Comparison of ENCODE assay signal across 37 cellular contexts in the genomic region with DNA sequence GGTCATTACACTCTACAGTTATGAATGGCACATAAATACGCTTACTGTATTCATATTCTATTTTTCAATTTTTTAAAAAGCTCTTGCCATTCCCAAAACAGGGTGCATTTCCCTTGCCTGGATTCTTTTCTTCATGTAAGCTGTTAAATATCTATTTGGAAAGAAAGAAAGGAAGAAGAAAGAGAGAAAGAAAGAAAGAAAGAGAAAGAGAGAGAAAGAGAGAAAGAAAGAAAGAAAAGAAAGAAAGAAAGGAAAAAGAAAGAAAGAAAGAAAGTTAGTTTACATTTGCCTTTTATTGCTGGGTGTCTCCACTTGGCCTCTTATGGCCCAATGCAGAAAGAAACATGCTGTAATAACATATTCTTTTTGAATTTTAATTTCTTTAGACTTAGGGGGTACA.
DNase-seq lines count a peak whose midpoint lies in the region; ATAC-seq, FAIRE-seq and TF ChIP-seq lines count a peak whose summit lies in the region.
"Had no signal": no experiment of that assay in that cellular context is flagged by ENCODE, and none has a peak within 500 bp of the region (broad histone marks: within the 10 kb centered on the region; RNA-seq: fewer than 3 reads in every experiment).

No MANE protein-coding gene starts in this region.

- H3K9me1 ChIP-seq in IMR-90 (ENCODE audit: insufficient read depth, low read length) (peaks cover 8% of the 10 kb centered on the region), K562 (ENCODE audit: control insufficient read depth, insufficient read depth, low read length) (no peaks in the 10 kb centered on the region)

- H2AK9ac ChIP-seq in IMR-90 (replicated peaks; ENCODE audit: low read depth, low read length, poor library complexity): no peak overlapping the region

- FAIRE-seq in K562 (lab: Jason Lieb, UNC): no peak
- FAIRE-seq: A204.1, A549, D721Med had no signal

- no peak overlapping the region for H2BK5ac ChIP-seq in IMR-90 (ENCODE audit: low read depth, low read length, poor library complexity, severe bottlenecking)

- H3K27me3 Mint-ChIP-seq in HFFc6 (ENCODE audit: insufficient read depth): no peaks in the 10 kb centered on the region

- TF ChIP-seq RAD21 in IMR-90 (IDR thresholded peaks at IDR 0.05; ENCODE audit: low read length): no peak
- TF ChIP-seq RAD21 in K562 (CRISPR knock-in tag; conservative IDR thresholded peaks at IDR 0.05 in 1 of 2, IDR thresholded peaks at IDR 0.05 in 1 of 2): no peak

- H3K27ac Mint-ChIP-seq in HFFc6: peak overlapping the region; percentile 42; the same call in 1 of the 2 replicates
- H3K27ac Mint-ChIP-seq: B cell; CD14-positive monocyte; CD4-positive, alpha-beta memory T cell; CD4-positive, alpha-beta T cell; CD4-positive, CD25-positive, alpha-beta regulatory T cell; CD8-positive, alpha-beta memory T cell; CD8-positive, alpha-beta T cell had no signal

- H2BK120ac ChIP-seq in IMR-90 (ENCODE audit: low read depth, low read length): peak overlapping the region; percentile 61; the same call in 1 of the 2 replicates

- BruUV-seq in IMR-90 (replicated peaks; lab: Mats Ljungman, UMichigan) (no TSS peak), K562 (replicated peaks; lab: Mats Ljungman, UMichigan) (no TSS peak)

- no peak overlapping the region for H2AFZ ChIP-seq in IMR-90 (replicated peaks; ENCODE audit: low read length, poor library complexity)
- no peak overlapping the region for H2AFZ ChIP-seq in K562 (ENCODE audit: low read depth, low read length)

- H3K36me3 ChIP-seq in HEK293 (ENCODE audit: control insufficient read depth in 2 of 2, insufficient read depth in 1 of 2, low read length in 2 of 2) (no peaks in the 10 kb centered on the region), IMR-90 (ENCODE audit: control insufficient read depth, insufficient read depth, low read length) (no peaks in the 10 kb centered on the region), K562 (ENCODE audit: control insufficient read depth, insufficient read depth, low read length) (no peaks in the 10 kb centered on the region)
- H3K36me3 ChIP-seq: BE2C; BLaER1; BLaER1 treated with 17β-estradiol and CSF1 and Interleukin-3, amounts not matched to agents 10 nM and 100 nM had no signal

- H3K4me3 Mint-ChIP-seq in HFFc6: no peak overlapping the region
- H3K4me3 Mint-ChIP-seq: B cell; CD4-positive, alpha-beta memory T cell; CD4-positive, alpha-beta T cell; CD4-positive, CD25-positive, alpha-beta regulatory T cell; CD8-positive, alpha-beta memory T cell; CD8-positive, alpha-beta T cell had no signal

- no peak overlapping the region; the same call in 1 of the 2 replicates for H3K18ac ChIP-seq in IMR-90 (ENCODE audit: low read depth, low read length)

- TF ChIP-seq EP300 in K562 (IDR thresholded peaks at IDR 0.05; ENCODE audit: low read length): no peak

- no peak overlapping the region for H2BK15ac ChIP-seq in IMR-90 (ENCODE audit: low read depth, low read length)

- no peak overlapping the region for H2BK20ac ChIP-seq in IMR-90 (ENCODE audit: low read depth, low read length)

- H3K4me1 ChIP-seq in HEK293 (ENCODE audit: control insufficient read depth, insufficient read depth, low read length) (no peaks in the 10 kb centered on the region), IMR-90 (ENCODE audit: control insufficient read depth, insufficient read depth, low read length) (peaks cover 14% of the 10 kb centered on the region), K562 (replicated peaks in 1 of 2; ENCODE audit: control insufficient read depth in 2 of 2, insufficient read depth in 2 of 2, low read length in 2 of 2) (no peaks in the 10 kb centered on the region)
- H3K4me1 ChIP-seq: A549; BE2C; BLaER1; BLaER1 treated with 17β-estradiol and CSF1 and Interleukin-3, amounts not matched to agents 10 nM and 100 nM; Caco-2 had no signal

- no peaks in the 10 kb centered on the region for H3K27me3 ChIP-seq in IMR-90 (ENCODE audit: control insufficient read depth, insufficient read depth, low read length)
- no peaks in the 10 kb centered on the region; a peak in 2 of 5 replicates for H3K27me3 ChIP-seq in K562 (ENCODE audit: control insufficient read depth in 2 of 2, insufficient read depth in 2 of 2, low read length in 2 of 2)
- H3K27me3 ChIP-seq: BE2C; BLaER1; BLaER1 treated with 17β-estradiol and CSF1 and Interleukin-3, amounts not matched to agents 10 nM and 100 nM had no signal

- no peaks in the 10 kb centered on the region for H3K9me3 Mint-ChIP-seq in HFFc6
- H3K9me3 Mint-ChIP-seq: CD4-positive, alpha-beta T cell; CD8-positive, alpha-beta T cell had no signal

- intact Hi-C loops in IMR-90 (cut with micrococcal nuclease): no loop called here
- intact Hi-C loops in K562 (cut with micrococcal nuclease): no loop called here

- no CpG with 5 or more reads among the region's 1 CpG for WGBS in IMR-90 (ENCODE audit: extremely low coverage in 2 of 2, insufficient read length in 1 of 2), 2 experiments
- WGBS in K562 (ENCODE audit: insufficient coverage, low coverage, missing lambda C conversion rate): 0% methylated on average over 1 of the region's 1 CpG

- H4K20me1 ChIP-seq in IMR-90 (ENCODE audit: insufficient read depth, low read length) (no peaks in the 10 kb centered on the region), K562 (replicated peaks; ENCODE audit: control insufficient read depth, insufficient read depth, low read length) (no peaks in the 10 kb centered on the region)
- H4K20me1 ChIP-seq: BLaER1; BLaER1 treated with 17β-estradiol and CSF1 and Interleukin-3, amounts not matched to agents 10 nM and 100 nM had no signal

- no peak overlapping the region for H3K14ac ChIP-seq in IMR-90 (replicated peaks; ENCODE audit: low read depth, low read length)

- H4K91ac ChIP-seq in IMR-90 (ENCODE audit: insufficient read depth, low read depth, low read length): no peak overlapping the region

- H4K5ac ChIP-seq in IMR-90 (ENCODE audit: low read depth, low read length): no peak overlapping the region; the same call in 1 of the 2 replicates

- H3K9me3 ChIP-seq in HEK293 (ENCODE audit: control insufficient read depth, insufficient read depth, low read depth, low read length) (no peaks in the 10 kb centered on the region), IMR-90 (ENCODE audit: control insufficient read depth, insufficient read depth, low read length) (no peaks in the 10 kb centered on the region), K562 (replicated peaks; ENCODE audit: control insufficient read depth, insufficient read depth, low read depth, low read length) (no peaks in the 10 kb centered on the region)
- H3K9me3 ChIP-seq: A549; BE2C; BLaER1; BLaER1 treated with 17β-estradiol and CSF1 and Interleukin-3, amounts not matched to agents 10 nM and 100 nM; Caco-2 had no signal

- H3K27ac ChIP-seq in HEK293 (ENCODE audit: extremely low read depth, low read depth, low read length) (no peak overlapping the region), IMR-90 (ENCODE audit: insufficient read depth, low read length) (no peak overlapping the region), K562 (ENCODE audit: extremely low read depth, low read depth, low read length) (no peak overlapping the region)
- H3K27ac ChIP-seq: 22Rv1; A549; BLaER1; BLaER1 treated with 17β-estradiol and CSF1 and Interleukin-3, amounts not matched to agents 10 nM and 100 nM; C4-2B had no signal

- TF ChIP-seq CTCF in HEK293 (tag by site-specific recombination; IDR thresholded peaks at IDR 0.05): no peak
- TF ChIP-seq CTCF in HFFc6 (IDR thresholded peaks at IDR 0.05): no peak
- TF ChIP-seq CTCF in IMR-90 (conservative IDR thresholded peaks at IDR 0.05; ENCODE audit: low read depth, low read length): no peak
- no peak for TF ChIP-seq CTCF in K562 (IDR thresholded peaks at IDR 0.05 in 2 of 3, conservative IDR thresholded peaks at IDR 0.05 in 1 of 3; ENCODE audit: insufficient read depth in 2 of 3, low read depth in 1 of 3, low read length in 3 of 3)

- no peak overlapping the region for H2AK5ac ChIP-seq in IMR-90 (ENCODE audit: low read depth, low read length)

- H3K4ac ChIP-seq in IMR-90 (ENCODE audit: low read depth, low read length): peak overlapping the region; percentile 7; the same call in 1 of the 2 replicates

- dilution Hi-C loops in IMR-90 (cut with HindIII; ENCODE audit: low sequenced_read_pairs, unreplicated experiment): no loop called here

- no peaks in the 10 kb centered on the region for H3K79me1 ChIP-seq in IMR-90 (ENCODE audit: low read depth in 1 of 2, low read length in 2 of 2)

- H3K4me2 ChIP-seq in IMR-90 (ENCODE audit: low read depth, low read length) (no peak overlapping the region), K562 (ENCODE audit: insufficient read depth, low read length) (no peak overlapping the region)
- H3K4me2 ChIP-seq: A549; BLaER1; BLaER1 treated with 17β-estradiol and CSF1 and Interleukin-3, amounts not matched to agents 10 nM and 100 nM had no signal

- peaks cover 3% of the 10 kb centered on the region; the same call in 1 of the 2 replicates for H3K36me3 Mint-ChIP-seq in HFFc6 (ENCODE audit: low read depth)
- H3K36me3 Mint-ChIP-seq: CD14-positive monocyte; CD4-positive, alpha-beta memory T cell; CD4-positive, CD25-positive, alpha-beta regulatory T cell; CD8-positive, alpha-beta T cell had no signal

- ATAC-seq in IMR-90 (ENCODE audit: low read depth): no peak
- ATAC-seq in K562: no peak
- ATAC-seq in HG03342 (IDR thresholded peaks at IDR 0.05; ENCODE audit: unreplicated experiment): no peak
- ATAC-seq: A549; CD8-positive, alpha-beta T cell had no signal

- no peak for DNase-seq in HFFc6
- DNase-seq in IMR-90: no peak
- DNase-seq in K562 (ENCODE audit: extremely low read depth in 1 of 4, low spot score in 3 of 4): no peak
- no peak for DNase-seq in HCEC 1CT
- DNase-seq in OCI-M2 (lab: John Stamatoyannopoulos, UW; ENCODE audit: unreplicated experiment): no peak
- no peak for DNase-seq in stimulated activated CD4-positive, alpha-beta T cell treated with anti-CD3 and anti-CD28 coated beads, Interleukin-12 subunit alpha, Interleukin-12 subunit beta, amount 100 ng/mL, for 4 hours
- DNase-seq: 8988T; ACHN; AML-193; BE2C; C1 segment of cervical spinal cord; Caco-2; Calu3; CD4-positive, alpha-beta memory T cell; CD4-positive, alpha-beta T cell; CD4-positive, CD25-positive, alpha-beta regulatory T cell; CD8-positive, alpha-beta memory T cell; CD8-positive, alpha-beta T cell; COR-L47; DMS 273 treated with DMSO at 0.1 percent for 48 hours; DMS153; DMS53; DMS79; DMS79 treated with DMSO at 0.1 percent for 48 hours; DND-41; EL had no signal

- H3K4me3 ChIP-seq in HEK293 (ENCODE audit: low read depth, low read length) (no peak overlapping the region), IMR-90 (ENCODE audit: insufficient read depth, low read depth, low read length) (no peak overlapping the region), K562 (no peak overlapping the region)
- H3K4me3 ChIP-seq: A549; BLaER1; BLaER1 treated with 17β-estradiol and CSF1 and Interleukin-3, amounts not matched to agents 10 nM and 100 nM had no signal

- no peak overlapping the region for H3K23ac ChIP-seq in IMR-90 (ENCODE audit: low read depth, low read length)

- H3K4me1 Mint-ChIP-seq in HFFc6 (ENCODE audit: low read depth): peaks cover 46% of the 10 kb centered on the region
- H3K4me1 Mint-ChIP-seq: B cell; CD14-positive monocyte; CD4-positive, alpha-beta memory T cell; CD4-positive, CD25-positive, alpha-beta regulatory T cell; CD8-positive, alpha-beta memory T cell had no signal

- POLR2A ChIA-PET in HEK293 (lab: Yijun Ruan, JAX) (no interaction called here), IMR-90 (lab: Charles Lee; ENCODE audit: unreplicated experiment) (no interaction called here), K562 (lab: Yijun Ruan, JAX) (interaction anchor here (0.6 kb wide), 1 partner anchor 469 kb away, joined by 3 read pairs; no protein-coding TSS in a partner anchor)

- no peak overlapping the region for H3K9ac ChIP-seq in IMR-90 (ENCODE audit: low read depth, low read length)
- no peak overlapping the region for H3K9ac ChIP-seq in K562 (ENCODE audit: insufficient read depth in 1 of 2, low read depth in 2 of 2, low read length in 2 of 2)
- H3K9ac ChIP-seq: BLaER1; BLaER1 treated with 17β-estradiol and CSF1 and Interleukin-3, amounts not matched to agents 10 nM and 100 nM had no signal

- CTCF ChIA-PET in HEK293 (lab: Yijun Ruan, JAX): interaction anchor here (0.7 to 1.7 kb wide), 4 partner anchors 9 to 108 kb away, joined by 3 to 5 read pairs (median 4); no protein-coding TSS in a partner anchor
- CTCF ChIA-PET in IMR-90 (lab: Yijun Ruan, JAX): no interaction called here
- CTCF ChIA-PET in K562 (lab: Yijun Ruan, JAX; ENCODE audit: low intra/inter-chr PET ratio): no interaction called here

- no peak overlapping the region for H4K8ac ChIP-seq in IMR-90 (ENCODE audit: low read depth in 2 of 2, low read length in 2 of 2)

- no peak overlapping the region for H3K56ac ChIP-seq in IMR-90 (ENCODE audit: extremely low read depth, insufficient read depth, low read length)

- in situ Hi-C loops in IMR-90 (cut with MboI; ENCODE audit: low sequenced_read_pairs) (no loop called here), K562 (cut with MboI) (no loop called here)

- no peaks in the 10 kb centered on the region for H3K79me2 ChIP-seq in K562 (ENCODE audit: control insufficient read depth, insufficient read depth, low read length)

- no peak for TF ChIP-seq POLR2A in IMR-90 (IDR thresholded peaks at IDR 0.05; ENCODE audit: low read depth, low read length)
- no peak for TF ChIP-seq POLR2A in K562 (conservative IDR thresholded peaks at IDR 0.05)
